28 cellular contexts compared by ENCODE assay signal in genomic region chr2:104289646-104290565, GRCh38.
"Had no signal": no experiment of that assay in that cellular context is flagged by ENCODE, and none has a peak within 500 bp of the region (broad histone marks: within the 10 kb centered on the region; RNA-seq: fewer than 3 reads in every experiment).

No MANE protein-coding gene starts in this region.

- DNase-seq: activated CD4-positive, alpha-beta memory T cell treated with anti-CD3 and anti-CD28 coated beads for 36 hours; activated CD4-positive, alpha-beta T cell treated with anti-CD3 and anti-CD28 coated beads for 4 hours; activated CD8-positive, alpha-beta memory T cell treated with anti-CD3 and anti-CD28 coated beads, Interleukin-2, amount 50 U/mL, for 4 hours; activated gamma-delta T cell; activated naive CD4-positive, alpha-beta T cell treated with anti-CD3 and anti-CD28 coated beads, Interleukin-2, amount 10 ng/mL, durations not matched to agents 7 days and 5 days; activated naive CD8-positive, alpha-beta T cell treated with anti-CD3 and anti-CD28 coated beads, Interleukin-2, amount 10 ng/mL, durations not matched to agents 7 days and 5 days; activated T-cell treated with anti-CD3 and anti-CD28 coated beads, Interleukin-2, amount 50 U/mL, for 1 hour; cortex of kidney; effector memory CD8-positive, alpha-beta T cell; foreskin keratinocyte; heart left ventricle; left cardiac atrium; mammary epithelial cell; midbrain; naive thymus-derived CD4-positive, alpha-beta T cell; posterior cingulate gyrus; stimulated activated CD4-positive, alpha-beta T cell treated with anti-CD3 and anti-CD28 coated beads, Interleukin-12 subunit alpha, Interleukin-12 subunit beta, amount 100 ng/mL, for 4 hours; stimulated activated CD4-positive, alpha-beta T cell treated with anti-CD3 and anti-CD28 coated beads, Interleukin-4, amount 100 ng/mL, for 1 hour; stimulated activated naive CD8-positive, alpha-beta T cell treated with anti-CD3 and anti-CD28 coated beads, Interleukin-15, Interleukin-2, amounts not matched to agents 100 U/mL and 50 U/mL, for 24 hours; SW 1271; T-helper 9 cell; testis; uterus had no signal

- H3K27ac ChIP-seq: ascending aorta, cardiac muscle cell, foreskin keratinocyte, heart left ventricle, skin epidermis, testis, uterus, VCaP had no signal

- H3K4me1 ChIP-seq: ascending aorta, foreskin keratinocyte, heart left ventricle, testis, uterus had no signal

- H3K4me3 ChIP-seq: ascending aorta, cardiac muscle cell, heart left ventricle, skin epidermis, testis, uterus had no signal

- H3K36me3 ChIP-seq: ascending aorta, cardiac muscle cell, heart left ventricle, uterus had no signal

- ATAC-seq: effector memory CD8-positive, alpha-beta T cell; foreskin keratinocyte; heart left ventricle; left cardiac atrium; naive thymus-derived CD4-positive, alpha-beta T cell; sciatic nerve; stimulated activated naive CD8-positive, alpha-beta T cell treated with anti-CD3 and anti-CD28 coated beads, Interleukin-15, Interleukin-2, amounts not matched to agents 100 U/mL and 50 U/mL, for 24 hours had no signal

- H3K9me3 ChIP-seq: ascending aorta, heart left ventricle, testis, uterus had no signal

- H3K27me3 ChIP-seq: ascending aorta, foreskin keratinocyte, heart left ventricle, testis, uterus had no signal
